In the genomic region with DNA sequence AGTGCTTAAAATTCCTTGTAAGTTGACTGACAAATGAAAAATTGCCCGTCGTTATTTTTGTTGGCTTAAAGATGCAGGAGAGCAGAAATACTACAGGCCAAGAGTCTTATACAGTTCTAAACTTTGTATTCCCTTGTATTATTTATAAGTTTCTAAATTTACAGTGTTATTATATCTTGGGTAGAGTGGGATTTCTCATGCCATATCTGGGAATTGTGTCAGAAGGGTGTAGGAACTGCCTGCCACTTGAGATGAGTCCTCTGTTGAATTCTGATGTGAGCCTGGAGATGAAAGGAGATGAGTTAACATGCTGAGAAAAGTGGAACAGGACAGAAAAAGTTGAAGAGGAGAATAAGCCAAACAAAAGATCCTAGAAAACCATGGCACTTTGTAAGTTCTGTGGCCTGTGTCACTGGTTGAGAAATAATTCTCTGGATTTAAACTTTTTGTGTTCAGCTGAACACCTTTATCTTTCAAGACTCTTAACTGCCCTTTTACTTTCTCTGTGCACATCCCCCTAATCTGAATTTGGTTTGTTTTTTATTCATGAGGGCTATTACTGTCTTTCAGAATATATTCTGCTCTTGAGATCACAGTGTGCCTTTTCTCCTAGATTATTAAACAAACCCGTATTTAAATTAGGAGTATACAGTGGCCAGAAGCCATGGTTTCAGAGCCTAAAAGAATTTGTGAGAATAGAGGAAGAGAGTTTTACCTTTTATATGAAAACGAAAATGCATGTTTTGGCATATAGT, we compare ENCODE assay signal across 1 cellular context.
TF ChIP-seq lines count a peak whose summit lies in the region.

No MANE protein-coding gene starts in this region.

TF ChIP-seq in GM12878, 131 proteins besides CTCF, POLR2A, EP300 and RAD21:
- TF ChIP-seq, protein P1, sequence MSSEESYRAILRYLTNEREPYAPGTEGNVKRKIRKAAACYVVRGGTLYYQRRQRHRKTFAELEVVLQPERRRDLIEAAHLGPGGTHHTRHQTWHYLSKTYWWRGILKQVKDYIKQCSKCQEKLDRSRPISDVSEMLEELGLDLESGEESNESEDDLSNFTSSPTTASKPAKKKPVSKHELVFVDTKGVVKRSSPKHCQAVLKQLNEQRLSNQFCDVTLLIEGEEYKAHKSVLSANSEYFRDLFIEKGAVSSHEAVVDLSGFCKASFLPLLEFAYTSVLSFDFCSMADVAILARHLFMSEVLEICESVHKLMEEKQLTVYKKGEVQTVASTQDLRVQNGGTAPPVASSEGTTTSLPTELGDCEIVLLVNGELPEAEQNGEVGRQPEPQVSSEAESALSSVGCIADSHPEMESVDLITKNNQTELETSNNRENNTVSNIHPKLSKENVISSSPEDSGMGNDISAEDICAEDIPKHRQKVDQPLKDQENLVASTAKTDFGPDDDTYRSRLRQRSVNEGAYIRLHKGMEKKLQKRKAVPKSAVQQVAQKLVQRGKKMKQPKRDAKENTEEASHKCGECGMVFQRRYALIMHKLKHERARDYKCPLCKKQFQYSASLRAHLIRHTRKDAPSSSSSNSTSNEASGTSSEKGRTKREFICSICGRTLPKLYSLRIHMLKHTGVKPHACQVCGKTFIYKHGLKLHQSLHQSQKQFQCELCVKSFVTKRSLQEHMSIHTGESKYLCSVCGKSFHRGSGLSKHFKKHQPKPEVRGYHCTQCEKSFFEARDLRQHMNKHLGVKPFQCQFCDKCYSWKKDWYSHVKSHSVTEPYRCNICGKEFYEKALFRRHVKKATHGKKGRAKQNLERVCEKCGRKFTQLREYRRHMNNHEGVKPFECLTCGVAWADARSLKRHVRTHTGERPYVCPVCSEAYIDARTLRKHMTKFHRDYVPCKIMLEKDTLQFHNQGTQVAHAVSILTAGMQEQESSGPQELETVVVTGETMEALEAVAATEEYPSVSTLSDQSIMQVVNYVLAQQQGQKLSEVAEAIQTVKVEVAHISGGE (CRISPR knock-in tag; IDR thresholded peaks at IDR 0.05): no peak
- TF ChIP-seq RUNX3 (IDR thresholded peaks at IDR 0.05; ENCODE audit: low read length): no peak
- TF ChIP-seq, protein P2, sequence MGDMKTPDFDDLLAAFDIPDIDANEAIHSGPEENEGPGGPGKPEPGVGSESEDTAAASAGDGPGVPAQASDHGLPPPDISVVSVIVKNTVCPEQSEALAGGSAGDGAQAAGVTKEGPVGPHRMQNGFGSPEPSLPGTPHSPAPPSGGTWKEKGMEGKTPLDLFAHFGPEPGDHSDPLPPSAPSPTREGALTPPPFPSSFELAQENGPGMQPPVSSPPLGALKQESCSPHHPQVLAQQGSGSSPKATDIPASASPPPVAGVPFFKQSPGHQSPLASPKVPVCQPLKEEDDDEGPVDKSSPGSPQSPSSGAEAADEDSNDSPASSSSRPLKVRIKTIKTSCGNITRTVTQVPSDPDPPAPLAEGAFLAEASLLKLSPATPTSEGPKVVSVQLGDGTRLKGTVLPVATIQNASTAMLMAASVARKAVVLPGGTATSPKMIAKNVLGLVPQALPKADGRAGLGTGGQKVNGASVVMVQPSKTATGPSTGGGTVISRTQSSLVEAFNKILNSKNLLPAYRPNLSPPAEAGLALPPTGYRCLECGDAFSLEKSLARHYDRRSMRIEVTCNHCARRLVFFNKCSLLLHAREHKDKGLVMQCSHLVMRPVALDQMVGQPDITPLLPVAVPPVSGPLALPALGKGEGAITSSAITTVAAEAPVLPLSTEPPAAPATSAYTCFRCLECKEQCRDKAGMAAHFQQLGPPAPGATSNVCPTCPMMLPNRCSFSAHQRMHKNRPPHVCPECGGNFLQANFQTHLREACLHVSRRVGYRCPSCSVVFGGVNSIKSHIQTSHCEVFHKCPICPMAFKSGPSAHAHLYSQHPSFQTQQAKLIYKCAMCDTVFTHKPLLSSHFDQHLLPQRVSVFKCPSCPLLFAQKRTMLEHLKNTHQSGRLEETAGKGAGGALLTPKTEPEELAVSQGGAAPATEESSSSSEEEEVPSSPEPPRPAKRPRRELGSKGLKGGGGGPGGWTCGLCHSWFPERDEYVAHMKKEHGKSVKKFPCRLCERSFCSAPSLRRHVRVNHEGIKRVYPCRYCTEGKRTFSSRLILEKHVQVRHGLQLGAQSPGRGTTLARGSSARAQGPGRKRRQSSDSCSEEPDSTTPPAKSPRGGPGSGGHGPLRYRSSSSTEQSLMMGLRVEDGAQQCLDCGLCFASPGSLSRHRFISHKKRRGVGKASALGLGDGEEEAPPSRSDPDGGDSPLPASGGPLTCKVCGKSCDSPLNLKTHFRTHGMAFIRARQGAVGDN (IDR thresholded peaks at IDR 0.05): no peak
- TF ChIP-seq, protein P3, sequence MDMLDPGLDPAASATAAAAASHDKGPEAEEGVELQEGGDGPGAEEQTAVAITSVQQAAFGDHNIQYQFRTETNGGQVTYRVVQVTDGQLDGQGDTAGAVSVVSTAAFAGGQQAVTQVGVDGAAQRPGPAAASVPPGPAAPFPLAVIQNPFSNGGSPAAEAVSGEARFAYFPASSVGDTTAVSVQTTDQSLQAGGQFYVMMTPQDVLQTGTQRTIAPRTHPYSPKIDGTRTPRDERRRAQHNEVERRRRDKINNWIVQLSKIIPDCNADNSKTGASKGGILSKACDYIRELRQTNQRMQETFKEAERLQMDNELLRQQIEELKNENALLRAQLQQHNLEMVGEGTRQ (IDR thresholded peaks at IDR 0.05; ENCODE audit: borderline replicate concordance, low read depth, low read length): no peak
